Comparison of ENCODE assay signal across 18 cellular contexts in genomic region chr16:79509906-79510305, GRCh38.
A peak's percentile ranks its signal among the peaks of the same experiment; 100 is the strongest.
DNase-seq lines count a peak whose midpoint lies in the region; ATAC-seq, FAIRE-seq and TF ChIP-seq lines count a peak whose summit lies in the region.
"Had no signal": no experiment of that assay in that cellular context is flagged by ENCODE, and none has a peak within 500 bp of the region (broad histone marks: within the 10 kb centered on the region; RNA-seq: fewer than 3 reads in every experiment).

No MANE protein-coding gene starts in this region.

- BruUV-seq in HepG2 (replicated peaks; lab: Mats Ljungman, UMichigan): no TSS peak

- H3K4me2 ChIP-seq in HepG2 (ENCODE audit: low read depth, low read length): no peak overlapping the region
- H3K4me2 ChIP-seq: BLaER1, GM23338 had no signal

- H3K27me3 ChIP-seq in HepG2 (ENCODE audit: control insufficient read depth in 1 of 2, insufficient read depth in 2 of 2, low read length in 2 of 2) (peaks cover 2 to 14% of the 10 kb centered on the region in 2 experiments; a peak in 3 of 5 replicates), right lobe of liver (no peaks in the 10 kb centered on the region), skeletal muscle tissue (ENCODE audit: control insufficient read depth in 3 of 3, insufficient read depth in 3 of 3, low read length in 3 of 3) (no peaks in the 10 kb centered on the region)
- H3K27me3 ChIP-seq: BLaER1 had no signal

- WGBS in HepG2 (ENCODE audit: low lambda C conversion rate): 55% methylated on average over 8 of the region's 8 CpGs
- WGBS in right lobe of liver (ENCODE audit: insufficient coverage, low coverage, low lambda C conversion rate, missing lambda C conversion rate): 100% methylated on average over 1 of the region's 8 CpGs

- no peak for FAIRE-seq in HepG2 (lab: Jason Lieb, UNC)
- FAIRE-seq: G401.6, GM12891 had no signal

- peak overlapping the region; percentile 89 for H3K27ac Mint-ChIP-seq in dendritic cell treated with granulocyte-macrophage colony-stimulating factor and Interleukin-4, amounts not matched to agents 40 ng/mL and 50 ng/mL, for 4 days
- H3K27ac Mint-ChIP-seq: CD8-positive, alpha-beta T cell; GM23338; HFFc6 had no signal

- H3K27ac ChIP-seq in HepG2 (ENCODE audit: extremely low read length, insufficient read depth, low read length) (no peak overlapping the region), right lobe of liver (no peak overlapping the region), skeletal muscle tissue (ENCODE audit: low read depth, low read length) (peak overlapping the region; percentile 33)
- H3K27ac ChIP-seq: BLaER1 had no signal

- no peaks in the 10 kb centered on the region for H3K36me3 Mint-ChIP-seq in dendritic cell treated with granulocyte-macrophage colony-stimulating factor and Interleukin-4, amounts not matched to agents 40 ng/mL and 50 ng/mL, for 4 days (ENCODE audit: low read depth)
- H3K36me3 Mint-ChIP-seq: CD8-positive, alpha-beta T cell had no signal

- H3K4me3 Mint-ChIP-seq in dendritic cell treated with granulocyte-macrophage colony-stimulating factor and Interleukin-4, amounts not matched to agents 40 ng/mL and 50 ng/mL, for 4 days: no peak overlapping the region
- H3K4me3 Mint-ChIP-seq: CD8-positive, alpha-beta T cell; GM23338; HFFc6 had no signal

- H2AFZ ChIP-seq in HepG2 (ENCODE audit: low read length): no peak overlapping the region
- H2AFZ ChIP-seq: GM23338 had no signal

- H4K20me1 ChIP-seq in HepG2 (ENCODE audit: insufficient read depth, low read length): no peaks in the 10 kb centered on the region
- H4K20me1 ChIP-seq: BLaER1 had no signal

- TF ChIP-seq POLR2A in HepG2 (IDR thresholded peaks at IDR 0.05; ENCODE audit: insufficient read depth in 1 of 2, low read depth in 2 of 2, low read length in 2 of 2) (no peak), right lobe of liver (IDR thresholded peaks at IDR 0.05) (no peak), erythroblast (IDR thresholded peaks at IDR 0.05; ENCODE audit: low read length) (no peak)

- POLR2A ChIA-PET in HepG2 (lab: Yijun Ruan, JAX): no interaction called here

- no peaks in the 10 kb centered on the region for H3K79me2 ChIP-seq in HepG2 (ENCODE audit: insufficient read depth, low read length)

- no peak overlapping the region for H3K4me3 ChIP-seq in HepG2 (replicated peaks in 1 of 3; ENCODE audit: insufficient read depth in 1 of 3, low read depth in 2 of 3, low read length in 3 of 3)
- H3K4me3 ChIP-seq in right lobe of liver: no peak overlapping the region
- H3K4me3 ChIP-seq in skeletal muscle tissue (ENCODE audit: low read length in 3 of 3): no peak overlapping the region
- H3K4me3 ChIP-seq: BLaER1, GM23338 had no signal

- H3K4me1 ChIP-seq in HepG2 (ENCODE audit: insufficient read depth, low read length) (no peaks in the 10 kb centered on the region), right lobe of liver (no peaks in the 10 kb centered on the region), skeletal muscle tissue (ENCODE audit: control insufficient read depth in 3 of 3, insufficient read depth in 3 of 3, low read length in 3 of 3) (peaks cover 13 to 18% (median 13%) of the 10 kb centered on the region in 3 donors)

- peaks cover 35% of the 10 kb centered on the region for H3K4me1 Mint-ChIP-seq in dendritic cell treated with granulocyte-macrophage colony-stimulating factor and Interleukin-4, amounts not matched to agents 40 ng/mL and 50 ng/mL, for 4 days (ENCODE audit: low read depth)
- H3K4me1 Mint-ChIP-seq: GM23338 had no signal

- TF ChIP-seq RAD21 in HepG2 (CRISPR knock-in tag; IDR thresholded peaks at IDR 0.05): no peak

- peaks cover 26% of the 10 kb centered on the region for H3K27me3 Mint-ChIP-seq in dendritic cell treated with granulocyte-macrophage colony-stimulating factor and Interleukin-4, amounts not matched to agents 40 ng/mL and 50 ng/mL, for 4 days

- no peaks in the 10 kb centered on the region for H3K9me3 ChIP-seq in HepG2 (ENCODE audit: low read length)
- H3K9me3 ChIP-seq in right lobe of liver: no peaks in the 10 kb centered on the region
- H3K9me3 ChIP-seq in skeletal muscle tissue (ENCODE audit: control insufficient read depth in 3 of 3, low read length in 3 of 3): no peaks in the 10 kb centered on the region
- H3K9me3 ChIP-seq: BLaER1 had no signal

- H3K9me3 Mint-ChIP-seq in dendritic cell treated with granulocyte-macrophage colony-stimulating factor and Interleukin-4, amounts not matched to agents 40 ng/mL and 50 ng/mL, for 4 days: no peaks in the 10 kb centered on the region
- H3K9me3 Mint-ChIP-seq: CD8-positive, alpha-beta T cell; GM23338 had no signal

- in situ Hi-C loops in HepG2 (cut with HindIII; ENCODE audit: extremely low pct_ligation_motif_present, low pct_unique_long_range_greater_than_20kb): no loop called here

- CTCF ChIA-PET in HepG2 (lab: Yijun Ruan, JAX; ENCODE audit: low intra/inter-chr PET ratio, low total read pairs): no interaction called here

- H3K9ac ChIP-seq in HepG2 (ENCODE audit: insufficient read depth, low read depth, low read length): no peak overlapping the region
- no peak overlapping the region for H3K9ac ChIP-seq in skeletal muscle tissue (ENCODE audit: low read depth in 1 of 3, low read length in 3 of 3)
- H3K9ac ChIP-seq: BLaER1 had no signal

- TF ChIP-seq EP300 in HepG2 (IDR thresholded peaks at IDR 0.05; ENCODE audit: low read depth in 2 of 2, low read length in 2 of 2) (no peak), HepG2 (CRISPR knock-in tag; IDR thresholded peaks at IDR 0.05; ENCODE audit: borderline replicate concordance) (no peak)

- intact Hi-C loops in HepG2 (cut with micrococcal nuclease; ENCODE audit: unreplicated experiment): no loop called here
- intact Hi-C loops in right lobe of liver (cut with DNase I): no loop called here
- intact Hi-C loops in dendritic cell treated with granulocyte-macrophage colony-stimulating factor and Interleukin-4, amounts not matched to agents 40 ng/mL and 50 ng/mL, for 4 days (cut with micrococcal nuclease): loop anchor here (10.0 kb wide), 1 partner anchor 55 kb away; no protein-coding TSS in a partner anchor

- no peak for DNase-seq in HepG2 (ENCODE audit: low spot score)
- no peak for DNase-seq in right lobe of liver
- no peak for DNase-seq in erythroblast (lab: John Stamatoyannopoulos, UW)
- no peak for DNase-seq in activated T-cell treated with anti-CD3 and anti-CD28 coated beads for 4 hours
- DNase-seq: 8988T; CD8-positive, alpha-beta T cell; COR-L47; DMS 273 treated with DMSO at 0.1 percent for 48 hours; HFFc6 had no signal

- ATAC-seq in HepG2 (no peak), right lobe of liver (no peak), HG03045 (IDR thresholded peaks at IDR 0.05; ENCODE audit: unreplicated experiment) (no peak), HG03565 (IDR thresholded peaks at IDR 0.05; ENCODE audit: unreplicated experiment) (no peak)
- ATAC-seq: CD8-positive, alpha-beta T cell; HCT116 had no signal

- no peak for TF ChIP-seq CTCF in HepG2 (CRISPR knock-in tag; IDR thresholded peaks at IDR 0.05)
- TF ChIP-seq CTCF in right lobe of liver (IDR thresholded peaks at IDR 0.05): no peak

- no peaks in the 10 kb centered on the region for H3K36me3 ChIP-seq in HepG2 (replicated peaks in 1 of 2; ENCODE audit: control insufficient read depth in 1 of 2, insufficient read depth in 2 of 2, low read length in 2 of 2)
- no peaks in the 10 kb centered on the region for H3K36me3 ChIP-seq in right lobe of liver
- H3K36me3 ChIP-seq in skeletal muscle tissue (ENCODE audit: control insufficient read depth in 3 of 3, insufficient read depth in 3 of 3, low read length in 3 of 3): no peaks in the 10 kb centered on the region
- H3K36me3 ChIP-seq: BLaER1 had no signal

TF ChIP-seq in HepG2, 621 proteins besides CTCF, POLR2A, EP300 and RAD21:
- TF ChIP-seq SMAD3 (CRISPR knock-in tag; IDR thresholded peaks at IDR 0.05) (no peak), ZNF564 (CRISPR knock-in tag; IDR thresholded peaks at IDR 0.05) (no peak), ZFP41 (CRISPR knock-in tag; IDR thresholded peaks at IDR 0.05; ENCODE audit: borderline replicate concordance) (no peak), ZNF629 (CRISPR knock-in tag; conservative IDR thresholded peaks at IDR 0.05) (peak; percentile 73), ZNF224 (CRISPR knock-in tag; IDR thresholded peaks at IDR 0.05) (no peak), PITX1 (CRISPR knock-in tag; IDR thresholded peaks at IDR 0.05) (no peak), ATAD3A (CRISPR knock-in tag; IDR thresholded peaks at IDR 0.05) (no peak)
